Comparison of ENCODE assay signal across 2 cellular contexts in genomic region chr2:215651412-215651811, GRCh38.
TF ChIP-seq lines count a peak whose summit lies in the region.

No MANE protein-coding gene starts in this region.

TF ChIP-seq in HepG2, 621 proteins besides CTCF, POLR2A, EP300 and RAD21 (continued from another document):
- TF ChIP-seq MED8 (CRISPR knock-in tag; IDR thresholded peaks at IDR 0.05; ENCODE audit: insufficient replicate concordance): no peak
- TF ChIP-seq SRSF9 (IDR thresholded peaks at IDR 0.05; ENCODE audit: borderline replicate concordance, insufficient read depth, low read depth, low read length, poor library complexity, severe bottlenecking): peak; percentile 58
- TF ChIP-seq PCBP1 (IDR thresholded peaks at IDR 0.05; ENCODE audit: borderline replicate concordance, low read depth, low read length): 0 out of 2 replicates have a peak, but pooled peaks have one; percentile 76
- peak; percentile 100 for TF ChIP-seq HNRNPK (IDR thresholded peaks at IDR 0.05; ENCODE audit: low read depth, low read length, poor library complexity, severe bottlenecking)
- peak; percentile 31 for TF ChIP-seq PCBP2 (optimal IDR thresholded peaks at IDR 0.05; ENCODE audit: low read depth, low read length, poor library complexity, severe bottlenecking)
- TF ChIP-seq ZNF749 (CRISPR knock-in tag; IDR thresholded peaks at IDR 0.05; ENCODE audit: borderline replicate concordance): no peak
- no peak for TF ChIP-seq CEBPG (CRISPR knock-in tag; IDR thresholded peaks at IDR 0.05)
- no peak for TF ChIP-seq ZNF704 (CRISPR knock-in tag; IDR thresholded peaks at IDR 0.05; ENCODE audit: borderline replicate concordance)

TF ChIP-seq in K562, 482 proteins besides CTCF, POLR2A, EP300 and RAD21:
- TF ChIP-seq ZNF740 (CRISPR knock-in tag; IDR thresholded peaks at IDR 0.05) (no peak), ZNF740 (tag; IDR thresholded peaks at IDR 0.05) (no peak), MITF (IDR thresholded peaks at IDR 0.05) (no peak), FOXJ2 (tag; IDR thresholded peaks at IDR 0.05) (no peak), SMAD4 (CRISPR knock-in tag; conservative IDR thresholded peaks at IDR 0.05) (no peak), ZBTB5 (IDR thresholded peaks at IDR 0.05) (no peak), PCBP2 (IDR thresholded peaks at IDR 0.05; ENCODE audit: low read depth, low read length, poor library complexity, severe bottlenecking) (peak; percentile 77)
TF ChIP-seq in K562: peak in this region for 1.
